ENCODE assay signal across 8 cellular contexts in the genomic region with DNA sequence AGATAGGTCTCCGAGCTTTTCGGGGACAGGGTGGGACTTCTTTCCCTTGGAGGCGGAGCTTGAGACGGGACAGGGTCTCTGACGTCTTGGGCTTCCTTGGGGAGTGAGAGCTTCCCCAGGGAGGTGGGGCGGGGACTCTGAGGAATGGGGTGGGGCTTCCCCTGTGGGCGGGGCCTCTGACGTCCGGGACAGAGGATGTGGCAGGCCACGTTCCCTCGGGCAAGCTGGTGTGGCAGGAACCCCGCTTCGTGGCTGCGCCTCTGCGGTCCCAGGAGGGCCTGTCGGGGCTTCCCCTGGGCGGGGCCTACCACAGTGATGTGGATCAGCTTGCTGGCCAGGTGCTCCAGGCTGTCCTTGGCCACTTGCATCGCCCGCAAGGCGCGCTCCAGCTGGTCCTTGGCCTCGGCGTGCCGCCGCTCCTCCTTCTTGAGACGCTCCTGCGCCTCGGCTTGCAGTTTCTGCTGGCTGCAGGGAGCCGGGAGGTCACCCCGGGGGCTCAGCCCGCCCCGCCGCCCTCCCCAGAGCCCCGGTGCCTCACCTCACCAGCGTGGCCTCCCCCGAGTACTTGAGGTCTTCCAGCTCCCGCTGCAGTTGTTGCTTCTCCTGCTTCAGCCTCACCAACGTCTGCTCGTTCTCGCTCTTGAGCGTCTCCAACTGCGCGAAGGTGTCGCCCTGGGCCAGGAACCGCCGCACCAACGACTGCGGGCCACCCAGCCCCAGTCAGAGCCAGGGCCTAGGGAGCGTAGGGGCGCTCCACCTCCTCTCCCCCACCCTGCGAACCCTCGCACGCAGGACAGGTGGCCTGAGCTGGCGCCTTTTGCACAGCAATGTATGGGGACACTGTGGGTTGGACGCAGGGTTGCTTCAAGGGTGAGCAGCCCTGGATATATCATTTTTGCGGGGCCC. TPM values are rescaled to one million over a fixed set of nuclear protein-coding genes. Genes with fewer than 3 reads are reported as not detected.
A peak's percentile ranks its signal among the peaks of the same experiment; 100 is the strongest.
DNase-seq lines count a peak whose midpoint lies in the region; ATAC-seq and TF ChIP-seq lines count a peak whose summit lies in the region.

No MANE protein-coding gene starts in this region.

- intact Hi-C loops in activated CD4-positive, alpha-beta T cell treated with anti-CD3 and anti-CD28 coated beads for 36 hours (cut with DNase I, micrococcal nuclease), result loop anchor here (1.0 to 5.0 kb wide), 2 partner anchors 40 to 60 kb away; a partner anchor contains a TSS
- intact Hi-C loops in lower lobe of right lung (cut with DNase I), result no loop called here

- H3K36me3 ChIP-seq in lower lobe of right lung, result no peaks in the 10 kb centered on the region

- H3K4me3 Mint-ChIP-seq in activated CD4-positive, alpha-beta T cell treated with anti-CD3 and anti-CD28 coated beads for 36 hours, result peak overlapping the region; percentile 52

- peaks cover 46% of the 10 kb centered on the region for H3K27me3 ChIP-seq in lower lobe of right lung (ENCODE audit: low read depth)

- H3K27ac ChIP-seq in coronary artery (peak overlapping the region; percentile 69 to 89), lower lobe of right lung (peak overlapping the region; percentile 55)

- no peaks in the 10 kb centered on the region for H3K9me3 Mint-ChIP-seq in activated CD4-positive, alpha-beta T cell treated with anti-CD3 and anti-CD28 coated beads for 36 hours (ENCODE audit: low read depth)

- CTCF ChIA-PET in activated CD4-positive, alpha-beta T cell treated with anti-CD3 and anti-CD28 coated beads for 36 hours (lab: Charles Lee), result interaction anchor here (0.8 to 3.7 kb wide), 5 partner anchors 12 to 266 kb away, joined by 3 to 27 read pairs (median 4); a partner anchor contains a TSS

- peaks cover 48% of the 10 kb centered on the region for H3K4me1 ChIP-seq in lower lobe of right lung

- H3K4me1 Mint-ChIP-seq in activated CD4-positive, alpha-beta T cell treated with anti-CD3 and anti-CD28 coated beads for 36 hours, result peaks cover 31% of the 10 kb centered on the region

- H3K9me3 ChIP-seq in lower lobe of right lung, result no peaks in the 10 kb centered on the region

- H3K4me3 ChIP-seq in coronary artery, result peak overlapping the region; percentile 76
- peak overlapping the region; percentile 48 for H3K4me3 ChIP-seq in lower lobe of right lung

- ATAC-seq in GM18511 (IDR thresholded peaks at IDR 0.05; ENCODE audit: unreplicated experiment) (peak; percentile 62), HG03460 (IDR thresholded peaks at IDR 0.05; ENCODE audit: unreplicated experiment) (peak; percentile 56), lower lobe of right lung (peak; percentile 84 to 93), HG02973 (IDR thresholded peaks at IDR 0.05; ENCODE audit: unreplicated experiment) (no peak)
- peak; percentile 78 for ATAC-seq in activated CD4-positive, alpha-beta T cell treated with anti-CD3 and anti-CD28 coated beads for 36 hours

- H3K27me3 Mint-ChIP-seq in activated CD4-positive, alpha-beta T cell treated with anti-CD3 and anti-CD28 coated beads for 36 hours, result peaks cover 54% of the 10 kb centered on the region

- no peak for TF ChIP-seq CTCF in coronary artery (IDR thresholded peaks at IDR 0.05)
- TF ChIP-seq CTCF in lower lobe of right lung (IDR thresholded peaks at IDR 0.05), result no peak

- H3K27ac Mint-ChIP-seq in activated CD4-positive, alpha-beta T cell treated with anti-CD3 and anti-CD28 coated beads for 36 hours, result no peak overlapping the region

- peak; percentile 82 for DNase-seq in activated CD4-positive, alpha-beta T cell treated with anti-CD3 and anti-CD28 coated beads for 36 hours
- DNase-seq in coronary artery (ENCODE audit: low spot score), result peak; percentile 95
- peak; percentile 94 for DNase-seq in lower lobe of right lung
- peak; percentile 43 for DNase-seq in stimulated activated CD8-positive, alpha-beta memory T cell treated with anti-CD3 and anti-CD28 coated beads, Interleukin-12 subunit alpha, Interleukin-12 subunit beta, amount 100 ng/mL, for 4 hours (ENCODE audit: low read depth)
- no peak for DNase-seq in NCI-H2227 treated with DMSO at 0.1 percent for 48 hours (lab: John Stamatoyannopoulos, UW)

- no peaks in the 10 kb centered on the region for H3K36me3 Mint-ChIP-seq in activated CD4-positive, alpha-beta T cell treated with anti-CD3 and anti-CD28 coated beads for 36 hours (ENCODE audit: low read depth)

- POLR2A ChIA-PET in activated CD4-positive, alpha-beta T cell treated with anti-CD3 and anti-CD28 coated beads for 36 hours (lab: Charles Lee), result interaction anchor here (0.6 to 1.3 kb wide), 3 partner anchors 12 to 48 kb away, joined by 3 to 4 read pairs (median 3); a partner anchor contains a TSS

RNA-seq across cellular contexts. Expression of a gene that starts 3.3 kb away (rescaled TPM):
- not detected for total RNA-seq in activated CD4-positive, alpha-beta T cell treated with anti-CD3 and anti-CD28 coated beads for 36 hours
- 55.8 TPM for total RNA-seq in lower lobe of right lung

RNA-seq across cellular contexts. Expression of a gene that starts 12.5 kb away (rescaled TPM):
- total RNA-seq in activated CD4-positive, alpha-beta T cell treated with anti-CD3 and anti-CD28 coated beads for 36 hours, result under 1 TPM; 0.16 to 0.25 TPM
- total RNA-seq in lower lobe of right lung, result 4.3 TPM

RNA-seq across cellular contexts. Expression of a gene that starts 13.0 kb away (rescaled TPM):
- total RNA-seq in activated CD4-positive, alpha-beta T cell treated with anti-CD3 and anti-CD28 coated beads for 36 hours, result 100 to 1,000 TPM; 225 to 269 TPM
- total RNA-seq in lower lobe of right lung, result 285 TPM

RNA-seq across cellular contexts. Expression of a gene that starts 38.3 kb away (rescaled TPM):
- total RNA-seq in activated CD4-positive, alpha-beta T cell treated with anti-CD3 and anti-CD28 coated beads for 36 hours, result 1 to 10 TPM; 8.0 to 8.4 TPM
- 16.4 TPM for total RNA-seq in lower lobe of right lung

RNA-seq across cellular contexts. Expression of a gene that starts 48.0 kb away (rescaled TPM):
- 1 to 10 TPM; 1.5 to 1.7 TPM for total RNA-seq in activated CD4-positive, alpha-beta T cell treated with anti-CD3 and anti-CD28 coated beads for 36 hours
- 3.6 TPM for total RNA-seq in lower lobe of right lung

Comparison
In these comparisons a context has a peak if more than half of its experiments do, and no peak if none do; other contexts are left out.
1. RNA of a gene that starts 3.3 kb away (total RNA-seq): 55.8 TPM in lower lobe of right lung (single experiment); not detected in activated CD4-positive, alpha-beta T cell treated with anti-CD3 and anti-CD28 coated beads for 36 hours; every median in the first group is over 10 times any median in the second.